Comparison of ENCODE assay signal across 23 cellular contexts in genomic region chr9:116721944-116722343, GRCh38.
"Had no signal": no experiment of that assay in that cellular context is flagged by ENCODE, and none has a peak within 500 bp of the region (broad histone marks: within the 10 kb centered on the region; RNA-seq: fewer than 3 reads in every experiment).

No MANE protein-coding gene starts in this region.

- DNase-seq: stimulated activated CD4-positive, alpha-beta T cell treated with anti-CD3 and anti-CD28 coated beads, Interleukin-2, amount 100 ng/mL, for 48 hours; stimulated activated CD4-positive, alpha-beta T cell treated with anti-CD3 and anti-CD28 coated beads, Interleukin-4, amount 100 ng/mL, for 1 hour; stimulated activated CD4-positive, alpha-beta T cell treated with anti-CD3 and anti-CD28 coated beads, Interleukin-4, amount 100 ng/mL, for 24 hours; stimulated activated CD4-positive, alpha-beta T cell treated with anti-CD3 and anti-CD28 coated beads, Interleukin-4, amount 100 ng/mL, for 4 hours; stimulated activated CD8-positive, alpha-beta memory T cell treated with anti-CD3 and anti-CD28 coated beads, Interleukin-4, amount 100 ng/mL, for 48 hours; stimulated activated naive B cell treated with anti-CD40 and anti-IgM and Interleukin-4, amounts not matched to agents 10 μg/mL and 1 μg/mL and 100 μg/mL, for 72 hours; stimulated activated naive CD4-positive, alpha-beta T cell; stimulated activated naive CD4-positive, alpha-beta T cell treated with Interleukin-2 at 50 U/mL for 16 hours; stimulated activated naive CD8-positive, alpha-beta T cell treated with anti-CD3 and anti-CD28 coated beads, Interleukin-15, amount 100 ng/mL, for 72 hours; stimulated activated naive CD8-positive, alpha-beta T cell treated with anti-CD3 and anti-CD28 coated beads, Interleukin-15, Interleukin-2, amounts not matched to agents 100 U/mL and 50 U/mL, for 24 hours; stomach; substantia nigra; testis; thyroid gland; tibial artery; transverse colon; upper lobe of left lung; upper lobe of right lung; uterus had no signal

- H3K9me3 ChIP-seq: stomach, suprapubic skin, testis, thoracic aorta, thyroid gland, tibial artery, tibial nerve, transverse colon, upper lobe of left lung, upper lobe of right lung, uterus, vagina had no signal

- H3K36me3 ChIP-seq: suprapubic skin, thoracic aorta, thyroid gland, transverse colon, upper lobe of left lung, upper lobe of right lung, uterus, vagina had no signal

- H3K27ac ChIP-seq: stomach, suprapubic skin, testis, thoracic aorta, thyroid gland, tibial artery, tibial nerve, transverse colon, upper lobe of left lung, upper lobe of right lung, uterus, vagina had no signal

- H3K4me3 ChIP-seq: stomach, suprapubic skin, testis, thoracic aorta, thyroid gland, tibial artery, tibial nerve, transverse colon, upper lobe of left lung, upper lobe of right lung, uterus, vagina had no signal

- H3K27me3 ChIP-seq: stomach, suprapubic skin, testis, thyroid gland, tibial artery, tibial nerve, transverse colon, upper lobe of left lung, upper lobe of right lung, uterus, vagina had no signal

- H3K4me1 ChIP-seq: stomach, suprapubic skin, testis, thyroid gland, tibial artery, transverse colon, upper lobe of left lung, upper lobe of right lung, uterus, vagina had no signal
